Comparison of ENCODE assay signal across 17 cellular contexts in genomic region chr16:65297453-65297852, GRCh38.
A peak's percentile ranks its signal among the peaks of the same experiment; 100 is the strongest.
DNase-seq lines count a peak whose midpoint lies in the region; ATAC-seq, FAIRE-seq and TF ChIP-seq lines count a peak whose summit lies in the region.
"Had no signal": no experiment of that assay in that cellular context is flagged by ENCODE, and none has a peak within 500 bp of the region (broad histone marks: within the 10 kb centered on the region; RNA-seq: fewer than 3 reads in every experiment).

No MANE protein-coding gene starts in this region.

- intact Hi-C loops in mammary epithelial cell (cut with micrococcal nuclease) = no loop called here
- intact Hi-C loops in MCF 10A (cut with micrococcal nuclease) = no loop called here
- intact Hi-C loops in prostate gland (cut with DNase I) = no loop called here
- intact Hi-C loops in tibial artery (cut with DNase I; ENCODE audit: low total_unique reads) = no loop called here
- intact Hi-C loops in pancreas (cut with DNase I) = no loop called here

- CTCF ChIA-PET in mammary epithelial cell (lab: Charles Lee; ENCODE audit: low non-redundant PET) = no interaction called here
- CTCF ChIA-PET in MCF 10A (lab: Yijun Ruan, JAX) = no interaction called here

- H3K4me3 ChIP-seq in mammary epithelial cell (replicated peaks in 1 of 3; ENCODE audit: insufficient read depth in 1 of 3, low read depth in 2 of 3, low read length in 3 of 3) (no peak overlapping the region), gastroesophageal sphincter (no peak overlapping the region), prostate gland (no peak overlapping the region), tibial artery (no peak overlapping the region), pancreas (no peak overlapping the region)
- H3K4me3 ChIP-seq: PC-9 had no signal

- FAIRE-seq in pancreas (lab: Jason Lieb, UNC) = no peak

- BruUV-seq in mammary epithelial cell (replicated peaks; lab: Mats Ljungman, UMichigan) = no TSS peak
- no TSS peak for BruUV-seq in MCF 10A (replicated peaks; lab: Mats Ljungman, UMichigan)

- H2AFZ ChIP-seq in mammary epithelial cell (ENCODE audit: low read depth, low read length) = peak overlapping the region; percentile 10
- H2AFZ ChIP-seq: PC-9 had no signal

- no peaks in the 10 kb centered on the region for H3K36me3 Mint-ChIP-seq in MCF 10A (ENCODE audit: insufficient read depth, unreplicated experiment)
- H3K36me3 Mint-ChIP-seq: CD4-positive, CD25-positive, alpha-beta regulatory T cell had no signal

- H3K36me3 ChIP-seq in mammary epithelial cell (ENCODE audit: insufficient read depth, low read length) (no peaks in the 10 kb centered on the region), gastroesophageal sphincter (no peaks in the 10 kb centered on the region), prostate gland (no peaks in the 10 kb centered on the region), tibial artery (no peaks in the 10 kb centered on the region), pancreas (no peaks in the 10 kb centered on the region)

- H3K79me2 ChIP-seq in mammary epithelial cell (ENCODE audit: insufficient read depth, low read length) = no peaks in the 10 kb centered on the region

- H3K4me1 Mint-ChIP-seq in MCF 10A (ENCODE audit: insufficient read depth, unreplicated experiment) = no peaks in the 10 kb centered on the region
- H3K4me1 Mint-ChIP-seq: B cell; CD4-positive, CD25-positive, alpha-beta regulatory T cell had no signal

- POLR2A ChIA-PET in MCF 10A (lab: Yijun Ruan, JAX) = no interaction called here

- in situ Hi-C loops in mammary epithelial cell (cut with MboI; ENCODE audit: low sequenced_read_pairs in 2 of 2) = no loop called here

- H3K9me3 ChIP-seq in mammary epithelial cell (replicated peaks; ENCODE audit: insufficient read depth, low read length) (no peaks in the 10 kb centered on the region), gastroesophageal sphincter (no peaks in the 10 kb centered on the region), prostate gland (no peaks in the 10 kb centered on the region), tibial artery (no peaks in the 10 kb centered on the region), pancreas (no peaks in the 10 kb centered on the region)
- H3K9me3 ChIP-seq: Caco-2 had no signal

- TF ChIP-seq EP300 in gastroesophageal sphincter (IDR thresholded peaks at IDR 0.05) = no peak

- no peaks in the 10 kb centered on the region for H3K27me3 Mint-ChIP-seq in MCF 10A (ENCODE audit: insufficient read depth, unreplicated experiment)
- H3K27me3 Mint-ChIP-seq: B cell; CD4-positive, CD25-positive, alpha-beta regulatory T cell had no signal

- H3K27ac ChIP-seq in mammary epithelial cell (ENCODE audit: insufficient read depth, low read depth, low read length) (no peak overlapping the region), gastroesophageal sphincter (peak overlapping the region; percentile 3 to 60 (median 47)), prostate gland (peak overlapping the region; percentile 15 to 19), tibial artery (peak overlapping the region; percentile 61 to 66), pancreas (no peak overlapping the region)
- H3K27ac ChIP-seq: 22Rv1, PC-9 had no signal

- DNase-seq in mammary epithelial cell (no peak), MCF 10A (ENCODE audit: unreplicated experiment) (no peak), prostate gland (ENCODE audit: low spot score) (no peak), tibial artery (no peak), erythroblast (lab: John Stamatoyannopoulos, UW) (no peak), pancreas (no peak), DMS53 treated with DMSO at 0.1 percent for 48 hours (lab: John Stamatoyannopoulos, UW; ENCODE audit: unreplicated experiment) (no peak)
- DNase-seq: Caco-2; CD4-positive, CD25-positive, alpha-beta regulatory T cell; NCI-H1417 treated with DMSO at 0.1 percent for 48 hours; NCI-H2029 treated with DMSO at 0.1 percent for 48 hours; NCI-H2171 treated with DMSO at 0.1 percent for 48 hours; NCI-H774; PC-9 had no signal

- peak; percentile 55 for ATAC-seq in gastroesophageal sphincter
- no peak for ATAC-seq in pancreas

- H3K4me1 ChIP-seq in mammary epithelial cell (ENCODE audit: insufficient read depth, low read length) (no peaks in the 10 kb centered on the region), gastroesophageal sphincter (peaks cover 0 to 17% (median 4%) of the 10 kb centered on the region in 3 donors), prostate gland (replicated peaks) (no peaks in the 10 kb centered on the region), tibial artery (peaks cover 0 to 21% (median 9%) of the 10 kb centered on the region in 4 donors), pancreas (no peaks in the 10 kb centered on the region)
- H3K4me1 ChIP-seq: Caco-2 had no signal

- H3K9me3 Mint-ChIP-seq in MCF 10A (ENCODE audit: unreplicated experiment) = peaks cover 43% of the 10 kb centered on the region

- H3K27ac Mint-ChIP-seq in MCF 10A (ENCODE audit: low read depth, unreplicated experiment) = no peak overlapping the region
- H3K27ac Mint-ChIP-seq: B cell; CD4-positive, CD25-positive, alpha-beta regulatory T cell had no signal

- H3K27me3 ChIP-seq in mammary epithelial cell (ENCODE audit: insufficient read depth, low read length) = no peaks in the 10 kb centered on the region
- H3K27me3 ChIP-seq in gastroesophageal sphincter = no peaks in the 10 kb centered on the region
- no peaks in the 10 kb centered on the region for H3K27me3 ChIP-seq in prostate gland (replicated peaks; ENCODE audit: insufficient read depth)
- H3K27me3 ChIP-seq in tibial artery = no peaks in the 10 kb centered on the region
- H3K27me3 ChIP-seq in pancreas = no peaks in the 10 kb centered on the region

- TF ChIP-seq POLR2A in gastroesophageal sphincter (IDR thresholded peaks at IDR 0.05) (no peak), prostate gland (IDR thresholded peaks at IDR 0.05) (no peak), erythroblast (IDR thresholded peaks at IDR 0.05; ENCODE audit: low read length) (no peak)

- dilution Hi-C loops in mammary epithelial cell (cut with HindIII; ENCODE audit: low sequenced_read_pairs) = no loop called here

- no peak overlapping the region for H3K4me2 ChIP-seq in mammary epithelial cell (ENCODE audit: insufficient read depth, low read depth, low read length)
- H3K4me2 ChIP-seq: PC-9 had no signal

- no peak overlapping the region for H3K4me3 Mint-ChIP-seq in MCF 10A (ENCODE audit: unreplicated experiment)
- H3K4me3 Mint-ChIP-seq: B cell; CD4-positive, CD25-positive, alpha-beta regulatory T cell had no signal

- TF ChIP-seq CTCF in mammary epithelial cell (conservative IDR thresholded peaks at IDR 0.05 in 1 of 2, IDR thresholded peaks at IDR 0.05 in 1 of 2; ENCODE audit: extremely low read depth in 1 of 2, insufficient read depth in 1 of 2, low read depth in 1 of 2, low read length in 2 of 2) = no peak
- no peak for TF ChIP-seq CTCF in MCF 10A (IDR thresholded peaks at IDR 0.05; ENCODE audit: unreplicated experiment)
- no peak for TF ChIP-seq CTCF in gastroesophageal sphincter (IDR thresholded peaks at IDR 0.05)
- TF ChIP-seq CTCF in prostate gland (IDR thresholded peaks at IDR 0.05) = no peak
- TF ChIP-seq CTCF in tibial artery (IDR thresholded peaks at IDR 0.05) = no peak
- no peak for TF ChIP-seq CTCF in pancreas (IDR thresholded peaks at IDR 0.05)

- H4K20me1 ChIP-seq in mammary epithelial cell (ENCODE audit: insufficient read depth, low read length) = no peaks in the 10 kb centered on the region

- no peak overlapping the region for H3K9ac ChIP-seq in mammary epithelial cell (ENCODE audit: insufficient read depth, low read length)

Comparison
In these comparisons a context has a peak if more than half of its experiments do, and no peak if none do; other contexts are left out.
1. H3K27ac ChIP-seq: peak in gastroesophageal sphincter (4 of 4), prostate gland (2 of 2) and tibial artery (2 of 2); none in mammary epithelial cell (single experiment) and pancreas (0 of 4).